Comparison of ENCODE assay signal across 30 cellular contexts in the genomic region with DNA sequence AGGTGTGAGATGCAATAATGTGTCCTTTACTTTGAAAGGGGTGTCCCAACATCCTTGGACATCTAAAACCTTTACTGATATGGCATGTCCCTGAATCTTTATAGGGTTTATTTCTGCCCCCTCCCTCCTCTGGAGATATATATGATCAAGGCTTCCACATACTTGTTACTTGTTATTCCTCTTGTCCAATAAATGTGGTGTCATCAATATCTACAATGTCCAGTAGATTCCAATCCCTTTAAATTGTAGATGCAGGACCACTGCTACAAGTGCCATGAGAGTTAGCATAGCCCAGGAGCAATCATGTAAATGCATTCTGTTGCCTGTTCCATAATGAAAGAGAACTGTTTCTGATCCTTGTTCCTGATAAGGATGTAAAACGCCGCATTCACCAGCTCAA.
"Had no signal": no experiment of that assay in that cellular context is flagged by ENCODE, and none has a peak within 500 bp of the region (broad histone marks: within the 10 kb centered on the region; RNA-seq: fewer than 3 reads in every experiment).

No MANE protein-coding gene starts in this region.

- H3K27ac ChIP-seq: ascending aorta, cardiac muscle cell, VCaP had no signal

- H3K9me3 ChIP-seq: ascending aorta had no signal

- H3K4me1 ChIP-seq: ascending aorta had no signal

- DNase-seq: activated B cell treated with CpG ODN at 0.5 μM for 24 hours; activated CD4-positive, alpha-beta memory T cell treated with anti-CD3 and anti-CD28 coated beads, Interleukin-2, amount 10 ng/mL, durations not matched to agents 7 days and 5 days; activated CD4-positive, alpha-beta T cell treated with anti-CD3 and anti-CD28 coated beads for 1 hour; activated CD4-positive, alpha-beta T cell treated with anti-CD3 and anti-CD28 coated beads for 36 hours; activated CD4-positive, alpha-beta T cell treated with anti-CD3 and anti-CD28 coated beads for 48 hours; activated CD4-positive, alpha-beta T cell treated with anti-CD3 and anti-CD28 coated beads, Interleukin-2, amount 10 ng/mL, durations not matched to agents 7 days and 5 days; activated CD4-positive, alpha-beta T cell treated with anti-CD3 and anti-CD28 coated beads, Interleukin-2, amount 50 U/mL, for 48 hours; activated CD8-positive, alpha-beta memory T cell treated with anti-CD3 and anti-CD28 coated beads for 24 hours; activated CD8-positive, alpha-beta memory T cell treated with anti-CD3 and anti-CD28 coated beads, Interleukin-2, amount 10 ng/mL, durations not matched to agents 7 days and 5 days; activated CD8-positive, alpha-beta memory T cell treated with anti-CD3 and anti-CD28 coated beads, Interleukin-2, amount 50 U/mL, for 48 hours; activated CD8-positive, alpha-beta T cell treated with anti-CD3 and anti-CD28 coated beads, Interleukin-2, amount 10 ng/mL, durations not matched to agents 7 days and 5 days; activated effector memory CD4-positive, alpha-beta T cell treated with Interleukin-2 at 50 U/mL for 16 hours; activated gamma-delta T cell; activated naive CD4-positive, alpha-beta T cell treated with anti-CD3 and anti-CD28 coated beads, Interleukin-2, amount 10 ng/mL, durations not matched to agents 7 days and 5 days; activated naive CD4-positive, alpha-beta T cell treated with Interleukin-2 at 50 U/mL for 16 hours; activated naive CD8-positive, alpha-beta T cell treated with anti-CD3 and anti-CD28 coated beads, Interleukin-2, amount 10 ng/mL, durations not matched to agents 7 days and 5 days; activated naive CD8-positive, alpha-beta T cell treated with anti-CD3 and anti-CD28 coated beads, Interleukin-2, amount 50 U/mL, for 24 hours; activated T-cell treated with anti-CD3 and anti-CD28 coated beads, Interleukin-2, amount 50 U/mL, for 24 hours; activated T-cell treated with anti-CD3 and anti-CD28 coated beads, Interleukin-2, amount 50 U/mL, for 48 hours; amygdala; anterior cingulate cortex; caudate nucleus; cerebellar nuclear complex; T-helper 2 cell; T-helper 9 cell had no signal

- ATAC-seq: activated CD4-positive, alpha-beta T cell treated with anti-CD3 and anti-CD28 coated beads for 36 hours; activated CD8-positive, alpha-beta memory T cell treated with anti-CD3 and anti-CD28 coated beads, Interleukin-2, amount 10 ng/mL, durations not matched to agents 7 days and 5 days; activated CD8-positive, alpha-beta T cell treated with anti-CD3 and anti-CD28 coated beads, Interleukin-2, amount 10 ng/mL, durations not matched to agents 7 days and 5 days; activated naive CD8-positive, alpha-beta T cell treated with anti-CD3 and anti-CD28 coated beads, Interleukin-2, amount 50 U/mL, for 24 hours had no signal

- FAIRE-seq: bronchial epithelial cell, TTC549 had no signal

- H3K4me3 ChIP-seq: ascending aorta, cardiac muscle cell had no signal

- H3K27me3 ChIP-seq: ascending aorta had no signal

- H3K36me3 ChIP-seq: ascending aorta, cardiac muscle cell had no signal
